In the genomic region with DNA sequence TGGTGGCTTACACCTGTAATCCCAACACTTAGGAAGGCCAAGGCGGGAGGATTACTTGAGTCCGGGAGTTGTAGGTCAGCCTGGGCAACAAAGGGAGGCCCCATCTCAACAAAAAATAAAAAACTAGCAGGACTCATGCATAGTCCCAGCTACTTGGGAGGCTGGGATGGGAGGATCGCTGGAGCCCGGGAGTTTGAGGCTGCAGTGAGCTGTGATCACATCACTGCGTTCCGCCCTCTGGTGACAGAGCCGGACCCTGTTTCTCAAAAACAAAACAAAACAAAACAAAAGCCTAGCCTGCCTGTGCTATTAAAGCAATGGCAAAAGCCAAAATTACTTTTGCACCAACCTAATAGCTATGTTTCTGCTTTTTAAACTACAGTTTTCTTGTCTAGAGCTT, we compare ENCODE assay signal across 16 cellular contexts. TPM values are rescaled to one million over a fixed set of nuclear protein-coding genes. Genes with fewer than 3 reads are reported as not detected.
DNase-seq lines count a peak whose midpoint lies in the region; ATAC-seq and TF ChIP-seq lines count a peak whose summit lies in the region.
"Had no signal": no experiment of that assay in that cellular context is flagged by ENCODE, and none has a peak within 500 bp of the region (broad histone marks: within the 10 kb centered on the region; RNA-seq: fewer than 3 reads in every experiment).

No MANE protein-coding gene starts in this region.

- no peaks in the 10 kb centered on the region for H3K9me3 ChIP-seq in breast epithelium
- H3K9me3 ChIP-seq in tibial nerve, result no peaks in the 10 kb centered on the region
- H3K9me3 ChIP-seq: esophagus squamous epithelium, thyroid gland had no signal

- POLR2A ChIA-PET in activated CD4-positive, alpha-beta memory T cell treated with anti-CD3 and anti-CD28 coated beads, Interleukin-2, amount 10 ng/mL, durations not matched to agents 7 days and 5 days (lab: Charles Lee), result interaction anchor here (0.7 to 1.4 kb wide), 3 partner anchors 52 to 75 kb away, joined by 3 to 4 read pairs (median 3); no protein-coding TSS in a partner anchor
- POLR2A ChIA-PET in activated CD4-positive, alpha-beta memory T cell treated with anti-CD3 and anti-CD28 coated beads for 36 hours (lab: Charles Lee), result interaction anchor here (0.7 kb wide), 1 partner anchor 15 kb away, joined by 4 read pairs; no protein-coding TSS in a partner anchor

- H3K36me3 ChIP-seq in GM23338 (ENCODE audit: insufficient read depth), result no peaks in the 10 kb centered on the region
- no peaks in the 10 kb centered on the region for H3K36me3 ChIP-seq in breast epithelium
- no peaks in the 10 kb centered on the region for H3K36me3 ChIP-seq in tibial nerve
- H3K36me3 ChIP-seq: esophagus squamous epithelium, thyroid gland had no signal

- TF ChIP-seq POLR2A in breast epithelium (IDR thresholded peaks at IDR 0.05) (no peak), tibial nerve (IDR thresholded peaks at IDR 0.05) (no peak)

- peaks cover 18% of the 10 kb centered on the region for H3K4me1 Mint-ChIP-seq in activated CD4-positive, alpha-beta memory T cell treated with anti-CD3 and anti-CD28 coated beads, Interleukin-2, amount 10 ng/mL, durations not matched to agents 7 days and 5 days
- H3K4me1 Mint-ChIP-seq in activated CD4-positive, alpha-beta memory T cell treated with anti-CD3 and anti-CD28 coated beads for 36 hours (ENCODE audit: low read depth), result peaks cover 12% of the 10 kb centered on the region
- H3K4me1 Mint-ChIP-seq in GM23338 (peaks cover 8% of the 10 kb centered on the region; the same call in 2 of the 3 replicates), natural killer cell (peaks cover 10 to 24% of the 10 kb centered on the region in 2 donors)
- H3K4me1 Mint-ChIP-seq in activated naive CD8-positive, alpha-beta T cell (ENCODE audit: low read depth), result peaks cover 18% of the 10 kb centered on the region

- H3K79me2 ChIP-seq in GM23338 (replicated peaks; ENCODE audit: insufficient read depth), result no peaks in the 10 kb centered on the region; the same call in 1 of the 2 replicates

- 80 to 82% methylated on average over 7 of the region's 7 CpGs for WGBS in tibial nerve, 2 donors

- H3K27ac ChIP-seq in GM23338 (ENCODE audit: low read depth) (0 out of 2 replicates have a peak overlapping the region, but pooled peaks have one; percentile 96), breast epithelium (no peak overlapping the region), tibial nerve (no peak overlapping the region)
- H3K27ac ChIP-seq: esophagus squamous epithelium, thyroid gland had no signal

- no peak for TF ChIP-seq EP300 in tibial nerve (IDR thresholded peaks at IDR 0.05)

- H3K9me3 Mint-ChIP-seq in activated CD4-positive, alpha-beta memory T cell treated with anti-CD3 and anti-CD28 coated beads, Interleukin-2, amount 10 ng/mL, durations not matched to agents 7 days and 5 days, result no peaks in the 10 kb centered on the region
- no peaks in the 10 kb centered on the region for H3K9me3 Mint-ChIP-seq in activated CD4-positive, alpha-beta memory T cell treated with anti-CD3 and anti-CD28 coated beads for 36 hours
- H3K9me3 Mint-ChIP-seq in GM23338 (no peaks in the 10 kb centered on the region), natural killer cell (no peaks in the 10 kb centered on the region)
- no peaks in the 10 kb centered on the region for H3K9me3 Mint-ChIP-seq in activated naive CD8-positive, alpha-beta T cell (ENCODE audit: low read depth)

- TF ChIP-seq CTCF in GM23338 (conservative IDR thresholded peaks at IDR 0.05; ENCODE audit: low read depth in 2 of 2) (peak in 1 of 2 experiments; percentile 28; a peak in 1 of 4 replicates), natural killer cell (IDR thresholded peaks at IDR 0.05) (no peak), breast epithelium (IDR thresholded peaks at IDR 0.05) (no peak), tibial nerve (IDR thresholded peaks at IDR 0.05) (no peak)

- H4K20me1 ChIP-seq in GM23338 (replicated peaks; ENCODE audit: insufficient read depth), result no peaks in the 10 kb centered on the region

- ATAC-seq in GM23338, result no peak
- no peak for ATAC-seq in natural killer cell
- ATAC-seq: left ventricle myocardium superior, sciatic nerve had no signal

- intact Hi-C loops in activated CD4-positive, alpha-beta memory T cell treated with anti-CD3 and anti-CD28 coated beads for 36 hours (cut with micrococcal nuclease), result loop anchor here (2.0 kb wide), 1 partner anchor 67 kb away; a partner anchor contains a TSS
- intact Hi-C loops in natural killer cell (cut with micrococcal nuclease), result no loop called here
- intact Hi-C loops in breast epithelium (cut with DNase I; ENCODE audit: low total_unique reads), result no loop called here

- H3K4me3 ChIP-seq in GM23338, result no peak overlapping the region
- no peak overlapping the region for H3K4me3 ChIP-seq in breast epithelium
- H3K4me3 ChIP-seq in tibial nerve, result no peak overlapping the region

- no peak for DNase-seq in activated CD4-positive, alpha-beta memory T cell treated with anti-CD3 and anti-CD28 coated beads, Interleukin-2, amount 10 ng/mL, durations not matched to agents 7 days and 5 days
- no peak for DNase-seq in activated CD4-positive, alpha-beta memory T cell treated with anti-CD3 and anti-CD28 coated beads for 36 hours
- no peak for DNase-seq in GM23338 (ENCODE audit: low spot score)
- no peak for DNase-seq in natural killer cell
- DNase-seq in breast epithelium (ENCODE audit: low spot score in 2 of 2), result no peak
- DNase-seq in AG20443 (ENCODE audit: low spot score), result no peak
- no peak for DNase-seq in tibial nerve (ENCODE audit: low spot score in 2 of 2)
- DNase-seq: aorta; cortex of kidney; esophagus squamous epithelium; left ventricle myocardium superior; NCI-H345; stimulated activated CD4-positive, alpha-beta T cell treated with anti-CD3 and anti-CD28 coated beads, Interleukin-2, amount 100 ng/mL, for 48 hours; thyroid gland had no signal

- no peak overlapping the region for H3K4me2 ChIP-seq in GM23338

- H3F3A ChIP-seq in GM23338 (replicated peaks; ENCODE audit: low read depth), result peaks cover 12% of the 10 kb centered on the region; the same call in 1 of the 2 replicates

- H3K27me3 ChIP-seq in GM23338 (ENCODE audit: insufficient read depth), result no peaks in the 10 kb centered on the region
- no peaks in the 10 kb centered on the region for H3K27me3 ChIP-seq in breast epithelium
- no peaks in the 10 kb centered on the region for H3K27me3 ChIP-seq in tibial nerve
- H3K27me3 ChIP-seq: thyroid gland had no signal

- H3K4me1 ChIP-seq in GM23338 (ENCODE audit: insufficient read depth), result peaks cover 7% of the 10 kb centered on the region; the same call in 1 of the 2 replicates
- H3K4me1 ChIP-seq in breast epithelium, result no peaks in the 10 kb centered on the region
- peaks cover 0 to 31% (median 5%) of the 10 kb centered on the region in 4 donors for H3K4me1 ChIP-seq in tibial nerve

- peak overlapping the region; percentile 3 for H3K4me3 Mint-ChIP-seq in activated CD4-positive, alpha-beta memory T cell treated with anti-CD3 and anti-CD28 coated beads, Interleukin-2, amount 10 ng/mL, durations not matched to agents 7 days and 5 days
- H3K4me3 Mint-ChIP-seq in activated CD4-positive, alpha-beta memory T cell treated with anti-CD3 and anti-CD28 coated beads for 36 hours, result no peak overlapping the region
- H3K4me3 Mint-ChIP-seq in GM23338, result peak overlapping the region; percentile 87
- peak overlapping the region; percentile 94 for H3K4me3 Mint-ChIP-seq in activated naive CD8-positive, alpha-beta T cell
- H3K4me3 Mint-ChIP-seq in natural killer cell, result peak overlapping the region; percentile 64

- no peaks in the 10 kb centered on the region for H3K36me3 Mint-ChIP-seq in activated CD4-positive, alpha-beta memory T cell treated with anti-CD3 and anti-CD28 coated beads, Interleukin-2, amount 10 ng/mL, durations not matched to agents 7 days and 5 days (ENCODE audit: low read depth)
- no peaks in the 10 kb centered on the region for H3K36me3 Mint-ChIP-seq in activated CD4-positive, alpha-beta memory T cell treated with anti-CD3 and anti-CD28 coated beads for 36 hours
- H3K36me3 Mint-ChIP-seq in GM23338 (ENCODE audit: low read depth) (no peaks in the 10 kb centered on the region), natural killer cell (no peaks in the 10 kb centered on the region)
- no peaks in the 10 kb centered on the region for H3K36me3 Mint-ChIP-seq in activated naive CD8-positive, alpha-beta T cell

- H3K27ac Mint-ChIP-seq in activated CD4-positive, alpha-beta memory T cell treated with anti-CD3 and anti-CD28 coated beads, Interleukin-2, amount 10 ng/mL, durations not matched to agents 7 days and 5 days, result no peak overlapping the region
- H3K27ac Mint-ChIP-seq in activated CD4-positive, alpha-beta memory T cell treated with anti-CD3 and anti-CD28 coated beads for 36 hours, result no peak overlapping the region
- no peak overlapping the region for H3K27ac Mint-ChIP-seq in GM23338
- no peak overlapping the region for H3K27ac Mint-ChIP-seq in activated naive CD8-positive, alpha-beta T cell
- no peak overlapping the region for H3K27ac Mint-ChIP-seq in natural killer cell

- H2AFZ ChIP-seq in GM23338, result no peak overlapping the region

- CTCF ChIA-PET in activated CD4-positive, alpha-beta memory T cell treated with anti-CD3 and anti-CD28 coated beads, Interleukin-2, amount 10 ng/mL, durations not matched to agents 7 days and 5 days (lab: Charles Lee), result interaction anchor here (0.7 to 1.4 kb wide), 2 partner anchors 53 to 62 kb away, joined by 3 to 4 read pairs; no protein-coding TSS in a partner anchor
- CTCF ChIA-PET in activated CD4-positive, alpha-beta memory T cell treated with anti-CD3 and anti-CD28 coated beads for 36 hours (lab: Charles Lee), result interaction anchor here (1.0 kb wide), 2 partner anchors 61 to 64 kb away, joined by 4 read pairs; no protein-coding TSS in a partner anchor

- H3K27me3 Mint-ChIP-seq in activated CD4-positive, alpha-beta memory T cell treated with anti-CD3 and anti-CD28 coated beads, Interleukin-2, amount 10 ng/mL, durations not matched to agents 7 days and 5 days, result no peaks in the 10 kb centered on the region
- no peaks in the 10 kb centered on the region for H3K27me3 Mint-ChIP-seq in activated CD4-positive, alpha-beta memory T cell treated with anti-CD3 and anti-CD28 coated beads for 36 hours
- H3K27me3 Mint-ChIP-seq in GM23338 (ENCODE audit: insufficient read depth, low read depth, poor library complexity) (peaks cover 3% of the 10 kb centered on the region), natural killer cell (ENCODE audit: low read depth in 2 of 2) (no peaks in the 10 kb centered on the region)
- H3K27me3 Mint-ChIP-seq in activated naive CD8-positive, alpha-beta T cell, result no peaks in the 10 kb centered on the region

- no peaks in the 10 kb centered on the region for H3K9me2 ChIP-seq in GM23338 (ENCODE audit: insufficient read depth)

RNA-seq across cellular contexts. Expression of a gene that starts 1.5 kb away (rescaled TPM):
- 10 to 100 TPM; 17.3 to 17.4 TPM for total RNA-seq in activated CD4-positive, alpha-beta memory T cell treated with anti-CD3 and anti-CD28 coated beads, Interleukin-2, amount 10 ng/mL, durations not matched to agents 7 days and 5 days
- total RNA-seq in activated CD4-positive, alpha-beta memory T cell treated with anti-CD3 and anti-CD28 coated beads for 36 hours, result 10 to 100 TPM; 13.1 to 14.0 TPM
- total RNA-seq in GM23338 (2014; rRNA removed; shearing (Covaris generic)), result 4.0 and 8.0 TPM in 2 replicates
- polyA plus RNA-seq in GM23338 (2016; fragmentation: Nextera tagmentation; extraction: Ambion mirVana), result 1.5 and 2.3 TPM in 2 replicates
- total RNA-seq in natural killer cell, result 10 to 100 TPM; 28.5 to 33.0 (median 29.6) TPM
- total RNA-seq in breast epithelium, result 10 to 100 TPM; 10.7 to 27.8 (median 18.0) TPM
- total RNA-seq in tibial nerve, result 10 to 100 TPM; 21.3 to 53.1 (median 37.9) TPM

RNA-seq across cellular contexts. Expression of a gene that starts 17.0 kb away (rescaled TPM):
- 10 to 100 TPM; 21.6 to 22.7 TPM for total RNA-seq in activated CD4-positive, alpha-beta memory T cell treated with anti-CD3 and anti-CD28 coated beads, Interleukin-2, amount 10 ng/mL, durations not matched to agents 7 days and 5 days
- total RNA-seq in activated CD4-positive, alpha-beta memory T cell treated with anti-CD3 and anti-CD28 coated beads for 36 hours, result 10 to 100 TPM; 16.7 to 17.3 TPM
- total RNA-seq in GM23338 (2014; rRNA removed; shearing (Covaris generic)), result 36.8 and 39.8 TPM in 2 replicates
- 12.1 and 12.3 TPM in 2 replicates for polyA plus RNA-seq in GM23338 (2016; fragmentation: Nextera tagmentation; extraction: Ambion mirVana)
- 10 to 100 TPM; 25.9 to 39.1 (median 36.9) TPM for total RNA-seq in natural killer cell
- total RNA-seq in breast epithelium, result 10 to 100 TPM in 2 of 3 donors, 1 to 10 TPM in 1; 7.8 to 13.4 (median 11.5) TPM
- 10 to 100 TPM; 18.6 to 32.4 (median 23.6) TPM for total RNA-seq in tibial nerve
